ENCODE assay signal across 31 cellular contexts in the genomic region with DNA sequence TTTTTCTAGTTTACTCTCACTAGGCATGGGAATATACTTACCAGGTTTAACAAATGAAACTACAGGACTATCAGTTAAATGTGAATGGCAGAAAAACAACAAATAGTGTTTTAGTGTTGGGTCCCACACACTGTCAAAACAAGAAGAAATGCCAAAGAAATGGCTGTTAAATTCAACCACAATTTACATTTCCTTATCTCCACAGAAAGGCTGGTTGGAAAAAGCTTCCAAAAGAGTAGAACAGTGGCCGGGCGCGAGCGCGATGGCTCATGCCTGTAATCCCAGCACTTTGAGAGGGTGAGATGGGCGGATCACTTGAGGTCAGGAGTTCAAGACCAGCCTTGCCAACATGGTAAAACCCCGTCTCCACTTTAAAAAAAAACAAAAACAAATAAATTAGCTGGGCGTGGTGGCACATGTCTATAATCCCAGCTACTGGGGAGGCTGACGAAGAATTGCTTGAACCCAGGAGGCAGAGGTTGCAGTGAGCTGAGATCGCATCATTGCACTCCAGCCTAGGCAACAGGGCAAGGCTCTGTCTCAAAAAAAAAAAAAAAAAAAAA.
DNase-seq lines count a peak whose midpoint lies in the region; ATAC-seq, FAIRE-seq and TF ChIP-seq lines count a peak whose summit lies in the region.
"Had no signal": no experiment of that assay in that cellular context is flagged by ENCODE, and none has a peak within 500 bp of the region (broad histone marks: within the 10 kb centered on the region; RNA-seq: fewer than 3 reads in every experiment).

No MANE protein-coding gene starts in this region.

- H3K4ac ChIP-seq in IMR-90 (ENCODE audit: low read depth, low read length), result no peak overlapping the region
- no peak overlapping the region for H3K4ac ChIP-seq in mesendoderm (ENCODE audit: low read depth, low read length)

- H2AK9ac ChIP-seq in IMR-90 (replicated peaks; ENCODE audit: low read depth, low read length, poor library complexity), result no peak overlapping the region

- no peak overlapping the region for H3K18ac ChIP-seq in IMR-90 (ENCODE audit: low read depth, low read length)
- no peak overlapping the region for H3K18ac ChIP-seq in mesendoderm (ENCODE audit: low read length)

- H2BK5ac ChIP-seq in IMR-90 (ENCODE audit: low read depth, low read length, poor library complexity, severe bottlenecking) (no peak overlapping the region), mesendoderm (ENCODE audit: low read length) (no peak overlapping the region)

- no peak overlapping the region for H3K23ac ChIP-seq in IMR-90 (ENCODE audit: low read depth, low read length)
- no peak overlapping the region for H3K23ac ChIP-seq in mesendoderm (ENCODE audit: low read length)

- no peaks in the 10 kb centered on the region for H3K36me3 ChIP-seq in BLaER1 treated with 17β-estradiol and CSF1 and Interleukin-3, amounts not matched to agents 10 nM and 100 nM
- H3K36me3 ChIP-seq in IMR-90 (ENCODE audit: control insufficient read depth, insufficient read depth, low read length) (no peaks in the 10 kb centered on the region), mesendoderm (ENCODE audit: control insufficient read depth, insufficient read depth, low read length) (no peaks in the 10 kb centered on the region), MM.1S (replicated peaks; ENCODE audit: insufficient read depth, low read length) (no peaks in the 10 kb centered on the region)
- H3K36me3 ChIP-seq: heart left ventricle, left ventricle myocardium inferior, neutrophil, transverse colon had no signal

- no peak for FAIRE-seq in HTR-8/SVneo (lab: Jason Lieb, UNC)
- FAIRE-seq: A549, GM18507, H1 had no signal

- H4K8ac ChIP-seq in IMR-90 (ENCODE audit: low read depth in 2 of 2, low read length in 2 of 2) (no peak overlapping the region), mesendoderm (ENCODE audit: low read depth, low read length) (no peak overlapping the region)

- peaks cover 9 to 37% of the 10 kb centered on the region in 2 experiments for H3K79me1 ChIP-seq in IMR-90 (ENCODE audit: low read depth in 1 of 2, low read length in 2 of 2)
- peaks cover 4% of the 10 kb centered on the region for H3K79me1 ChIP-seq in mesendoderm (ENCODE audit: low read length)

- no CpG with 5 or more reads among the region's 10 CpGs for WGBS in IMR-90 (ENCODE audit: extremely low coverage in 2 of 2, insufficient read length in 1 of 2), 2 experiments
- WGBS in mesendoderm (ENCODE audit: extremely low coverage, insufficient coverage, low lambda C conversion rate), result no CpG with 5 or more reads among the region's 10 CpGs

- POLR2A ChIA-PET in IMR-90 (lab: Charles Lee; ENCODE audit: unreplicated experiment), result no interaction called here

- H4K91ac ChIP-seq in IMR-90 (ENCODE audit: insufficient read depth, low read depth, low read length), result no peak overlapping the region

- no peaks in the 10 kb centered on the region; the same call in 1 of the 2 replicates for H3K9me1 ChIP-seq in IMR-90 (ENCODE audit: insufficient read depth, low read length)

- intact Hi-C loops in IMR-90 (cut with micrococcal nuclease), result no loop called here

- H4K5ac ChIP-seq in IMR-90 (ENCODE audit: low read depth, low read length), result no peak overlapping the region
- no peak overlapping the region for H4K5ac ChIP-seq in mesendoderm (ENCODE audit: low read length)

- no peaks in the 10 kb centered on the region for H3K9me3 ChIP-seq in BLaER1 treated with 17β-estradiol and CSF1 and Interleukin-3, amounts not matched to agents 10 nM and 100 nM (replicated peaks in 1 of 11)
- no peaks in the 10 kb centered on the region for H3K9me3 ChIP-seq in IMR-90 (ENCODE audit: control insufficient read depth, insufficient read depth, low read length)
- no peaks in the 10 kb centered on the region for H3K9me3 ChIP-seq in MM.1S (replicated peaks; ENCODE audit: insufficient read depth, low read length)
- H3K9me3 ChIP-seq: A549, heart left ventricle, left ventricle myocardium inferior, neutrophil, transverse colon had no signal

- peak overlapping the region in 8 of 11 experiments; percentile 10 to 48 (median 32); a peak in 11 of 22 replicates for H3K27ac ChIP-seq in BLaER1 treated with 17β-estradiol and CSF1 and Interleukin-3, amounts not matched to agents 10 nM and 100 nM
- H3K27ac ChIP-seq in IMR-90 (ENCODE audit: insufficient read depth, low read length), result no peak overlapping the region
- H3K27ac ChIP-seq in mesendoderm (ENCODE audit: low read depth, low read length), result no peak overlapping the region
- H3K27ac ChIP-seq in MM.1S (ENCODE audit: low read length), result no peak overlapping the region
- H3K27ac ChIP-seq: foreskin keratinocyte, heart left ventricle, neutrophil, transverse colon had no signal

- no peaks in the 10 kb centered on the region for H3K27me3 ChIP-seq in BLaER1 treated with 17β-estradiol and CSF1 and Interleukin-3, amounts not matched to agents 10 nM and 100 nM
- H3K27me3 ChIP-seq in IMR-90 (ENCODE audit: control insufficient read depth, insufficient read depth, low read length), result no peaks in the 10 kb centered on the region
- H3K27me3 ChIP-seq in mesendoderm (ENCODE audit: insufficient read depth, low read length, poor library complexity), result no peaks in the 10 kb centered on the region
- no peaks in the 10 kb centered on the region for H3K27me3 ChIP-seq in MM.1S (replicated peaks; ENCODE audit: insufficient read depth, low read length)
- H3K27me3 ChIP-seq: foreskin keratinocyte, heart left ventricle, transverse colon had no signal

- BruUV-seq in IMR-90 (replicated peaks; lab: Mats Ljungman, UMichigan), result no TSS peak

- H2AK5ac ChIP-seq in IMR-90 (ENCODE audit: low read depth, low read length), result no peak overlapping the region
- no peak overlapping the region for H2AK5ac ChIP-seq in mesendoderm (ENCODE audit: low read length)

- no peak overlapping the region for H2AFZ ChIP-seq in IMR-90 (replicated peaks; ENCODE audit: low read length, poor library complexity)
- no peak overlapping the region for H2AFZ ChIP-seq in MM.1S (ENCODE audit: low read length)

- no peak for TF ChIP-seq RAD21 in IMR-90 (IDR thresholded peaks at IDR 0.05; ENCODE audit: low read length)

- CTCF ChIA-PET in IMR-90 (lab: Yijun Ruan, JAX), result no interaction called here

- ATAC-seq in IMR-90 (ENCODE audit: low read depth) (no peak), GM19395 (IDR thresholded peaks at IDR 0.05; ENCODE audit: unreplicated experiment) (no peak), HG03442 (IDR thresholded peaks at IDR 0.05; ENCODE audit: unreplicated experiment) (no peak)
- ATAC-seq: A549; activated CD8-positive, alpha-beta T cell treated with anti-CD3 and anti-CD28 coated beads for 36 hours; activated T-helper 17 cell treated with anti-CD3 and anti-CD28 coated beads, Interleukin-2, amount 50 U/mL, for 72 hours; effector memory CD8-positive, alpha-beta T cell; esophagus mucosa; foreskin keratinocyte; heart left ventricle; PC-3; sciatic nerve had no signal

- no peak overlapping the region for H3K4me3 ChIP-seq in BLaER1 treated with 17β-estradiol and CSF1 and Interleukin-3, amounts not matched to agents 10 nM and 100 nM
- no peak overlapping the region for H3K4me3 ChIP-seq in IMR-90 (ENCODE audit: insufficient read depth, low read depth, low read length)
- H3K4me3 ChIP-seq in mesendoderm (ENCODE audit: low read length), result no peak overlapping the region
- H3K4me3 ChIP-seq in MM.1S (ENCODE audit: low read length), result no peak overlapping the region
- H3K4me3 ChIP-seq: A549, heart left ventricle, left ventricle myocardium inferior, transverse colon had no signal

- H4K20me1 ChIP-seq in BLaER1 treated with 17β-estradiol and CSF1 and Interleukin-3, amounts not matched to agents 10 nM and 100 nM, result peaks cover 0 to 11% (median 0%) of the 10 kb centered on the region in 11 experiments; a peak in 3 of 22 replicates
- peaks cover 10% of the 10 kb centered on the region for H4K20me1 ChIP-seq in IMR-90 (ENCODE audit: insufficient read depth, low read length)
- no peaks in the 10 kb centered on the region for H4K20me1 ChIP-seq in MM.1S (ENCODE audit: insufficient read depth, low read length)

- H3K56ac ChIP-seq in IMR-90 (ENCODE audit: extremely low read depth, insufficient read depth, low read length) (no peak overlapping the region), mesendoderm (ENCODE audit: low read length) (no peak overlapping the region)

- in situ Hi-C loops in IMR-90 (cut with MboI; ENCODE audit: low sequenced_read_pairs), result no loop called here

- peak overlapping the region in 8 of 11 experiments; percentile 7 to 51 (median 32); a peak in 6 of 22 replicates for H3K9ac ChIP-seq in BLaER1 treated with 17β-estradiol and CSF1 and Interleukin-3, amounts not matched to agents 10 nM and 100 nM
- H3K9ac ChIP-seq in IMR-90 (ENCODE audit: low read depth, low read length) (no peak overlapping the region), mesendoderm (ENCODE audit: low read length) (no peak overlapping the region), MM.1S (ENCODE audit: low read length) (no peak overlapping the region)

- H3F3A ChIP-seq in MM.1S (ENCODE audit: insufficient read depth, low read length), result no peaks in the 10 kb centered on the region; the same call in 1 of the 2 replicates

- H2BK20ac ChIP-seq in IMR-90 (ENCODE audit: low read depth, low read length), result no peak overlapping the region

- peaks cover 20 to 33% (median 28%) of the 10 kb centered on the region in 10 experiments for H3K4me1 ChIP-seq in BLaER1 treated with 17β-estradiol and CSF1 and Interleukin-3, amounts not matched to agents 10 nM and 100 nM
- H3K4me1 ChIP-seq in IMR-90 (ENCODE audit: control insufficient read depth, insufficient read depth, low read length), result peaks cover 4% of the 10 kb centered on the region
- H3K4me1 ChIP-seq in mesendoderm (ENCODE audit: control insufficient read depth, low read depth, low read length), result no peaks in the 10 kb centered on the region
- H3K4me1 ChIP-seq in MM.1S (ENCODE audit: low read length), result 0 out of 2 replicates have a peak, but pooled peaks cover 5% of the 10 kb centered on the region

- no peak overlapping the region for H2BK120ac ChIP-seq in IMR-90 (ENCODE audit: low read depth, low read length)
- peak overlapping the region; percentile 78 for H2BK120ac ChIP-seq in mesendoderm (ENCODE audit: low read depth, low read length)

- dilution Hi-C loops in IMR-90 (cut with HindIII; ENCODE audit: low sequenced_read_pairs, unreplicated experiment), result no loop called here

- H3K4me2 ChIP-seq in BLaER1 treated with 17β-estradiol and CSF1 and Interleukin-3, amounts not matched to agents 10 nM and 100 nM, result peak overlapping the region; percentile 44 to 82 (median 62)
- H3K4me2 ChIP-seq in IMR-90 (ENCODE audit: low read depth, low read length), result peak overlapping the region; percentile 29; the same call in 1 of the 2 replicates
- no peak overlapping the region for H3K4me2 ChIP-seq in mesendoderm (ENCODE audit: low read length)
- H3K4me2 ChIP-seq in MM.1S (ENCODE audit: low read depth, low read length), result no peak overlapping the region
- H3K4me2 ChIP-seq: A549 had no signal

- no peak for TF ChIP-seq POLR2A in IMR-90 (IDR thresholded peaks at IDR 0.05; ENCODE audit: low read depth, low read length)

- TF ChIP-seq CTCF in IMR-90 (conservative IDR thresholded peaks at IDR 0.05; ENCODE audit: low read depth, low read length) (no peak), MM.1S (IDR thresholded peaks at IDR 0.05; ENCODE audit: low read length) (no peak)

- DNase-seq in IMR-90 (no peak), amniotic epithelial cell (ENCODE audit: low read depth) (peak; percentile 48), mesendoderm (no peak), HTR-8/SVneo (ENCODE audit: insufficient read length, low spot score) (no peak), MM.1S (no peak)
- DNase-seq: activated CD8-positive, alpha-beta memory T cell treated with anti-CD3 and anti-CD28 coated beads, Interleukin-2, amount 50 U/mL, for 48 hours; activated CD8-positive, alpha-beta T cell treated with anti-CD3 and anti-CD28 coated beads for 36 hours; activated naive CD4-positive, alpha-beta T cell treated with anti-CD3 and anti-CD28 coated beads, Interleukin-2, amount 10 ng/mL, durations not matched to agents 7 days and 5 days; CD8-positive, alpha-beta memory T cell; effector memory CD8-positive, alpha-beta T cell; EL; foreskin keratinocyte; heart left ventricle; left ventricle myocardium inferior; NCI-H1694; NK-92 treated with Interleukin-12 subunit alpha and Interleukin-12 subunit beta, amount 100 ng/mL, for 24 hours; PC-3; SHP77; stimulated activated CD4-positive, alpha-beta T cell treated with anti-CD3 and anti-CD28 coated beads, Interleukin-4, amount 100 ng/mL, for 4 hours; T-helper 2 cell; transverse colon had no signal

- H3K9me2 ChIP-seq in MM.1S (replicated peaks; ENCODE audit: insufficient read depth, low read length), result no peaks in the 10 kb centered on the region

- H2BK15ac ChIP-seq in IMR-90 (ENCODE audit: low read depth, low read length), result no peak overlapping the region
- no peak overlapping the region for H2BK15ac ChIP-seq in mesendoderm (replicated peaks; ENCODE audit: low read depth)

- H3K14ac ChIP-seq in IMR-90 (replicated peaks; ENCODE audit: low read depth, low read length), result no peak overlapping the region

- H3K79me2 ChIP-seq in mesendoderm (ENCODE audit: control insufficient read depth, insufficient read depth, low read length) (peaks cover 11% of the 10 kb centered on the region), MM.1S (ENCODE audit: low read length) (no peaks in the 10 kb centered on the region)

Comparison
In these comparisons a context has a peak if more than half of its experiments do, and no peak if none do; other contexts are left out.
1. H3K27ac ChIP-seq: peak in BLaER1 treated with 17β-estradiol and CSF1 and Interleukin-3, amounts not matched to agents 10 nM and 100 nM (8 of 11); none in IMR-90 (single experiment), mesendoderm (single experiment) and MM.1S (single experiment).
2. H3K4me2 ChIP-seq: peak in BLaER1 treated with 17β-estradiol and CSF1 and Interleukin-3, amounts not matched to agents 10 nM and 100 nM (11 of 11) and IMR-90 (single experiment); none in mesendoderm (single experiment) and MM.1S (single experiment).
3. H3K9ac ChIP-seq: peak in BLaER1 treated with 17β-estradiol and CSF1 and Interleukin-3, amounts not matched to agents 10 nM and 100 nM (8 of 11); none in IMR-90 (single experiment), mesendoderm (single experiment) and MM.1S (single experiment).